1 cellular context compared by ENCODE assay signal in genomic region chr3:155704771-155705559, GRCh38.
TF ChIP-seq lines count a peak whose summit lies in the region.

No MANE protein-coding gene starts in this region.

TF ChIP-seq in IMR-90, 13 proteins besides CTCF, POLR2A, EP300 and RAD21 (continued from another document):
- no peak for TF ChIP-seq USF2 (IDR thresholded peaks at IDR 0.05; ENCODE audit: low read depth, low read length)
- TF ChIP-seq RFX5 (IDR thresholded peaks at IDR 0.05; ENCODE audit: low read depth, low read length), result no peak
- TF ChIP-seq RCOR1 (IDR thresholded peaks at IDR 0.05; ENCODE audit: insufficient replicate concordance, low read length), result no peak
- no peak for TF ChIP-seq BHLHE40 (IDR thresholded peaks at IDR 0.05; ENCODE audit: low read depth, low read length)
- TF ChIP-seq SMC3 (IDR thresholded peaks at IDR 0.05; ENCODE audit: low read depth, low read length), result no peak
TF ChIP-seq in IMR-90: peak in this region for 0.
